In genomic region chr15:48354694-48355303, GRCh38 we compare ENCODE assay signal across 21 cellular contexts. TPM values are rescaled to one million over a fixed set of nuclear protein-coding genes. Genes with fewer than 3 reads are reported as not detected.
DNase-seq lines count a peak whose midpoint lies in the region; ATAC-seq and TF ChIP-seq lines count a peak whose summit lies in the region.
"Had no signal": no experiment of that assay in that cellular context is flagged by ENCODE, and none has a peak within 500 bp of the region (broad histone marks: within the 10 kb centered on the region; RNA-seq: fewer than 3 reads in every experiment).

No MANE protein-coding gene starts in this region.

- H3K4me1 ChIP-seq in heart left ventricle (peaks cover 0 to 20% (median 3%) of the 10 kb centered on the region in 12 donors), mammary epithelial cell (ENCODE audit: insufficient read depth, low read length) (peaks cover 7% of the 10 kb centered on the region)
- H3K4me1 ChIP-seq: psoas muscle had no signal

- no TSS peak for BruUV-seq in mammary epithelial cell (replicated peaks; lab: Mats Ljungman, UMichigan)

- H3K4me3 ChIP-seq in heart left ventricle (no peak overlapping the region), mammary epithelial cell (replicated peaks in 1 of 3; ENCODE audit: insufficient read depth in 1 of 3, low read depth in 2 of 3, low read length in 3 of 3) (no peak overlapping the region)
- H3K4me3 ChIP-seq: heart right ventricle, psoas muscle, smooth muscle cell had no signal

- H3K36me3 ChIP-seq in heart left ventricle (no peaks in the 10 kb centered on the region), mammary epithelial cell (ENCODE audit: insufficient read depth, low read length) (no peaks in the 10 kb centered on the region)
- H3K36me3 ChIP-seq: heart right ventricle had no signal

- peak overlapping the region; percentile 18 for H3K4me2 ChIP-seq in mammary epithelial cell (ENCODE audit: insufficient read depth, low read depth, low read length)
- H3K4me2 ChIP-seq: smooth muscle cell had no signal

- H3K9me3 ChIP-seq in heart left ventricle (no peaks in the 10 kb centered on the region), mammary epithelial cell (replicated peaks; ENCODE audit: insufficient read depth, low read length) (no peaks in the 10 kb centered on the region)
- H3K9me3 ChIP-seq: heart right ventricle, psoas muscle had no signal

- peaks cover 23% of the 10 kb centered on the region for H3K4me1 Mint-ChIP-seq in mesothelial cell of epicardium

- no peak for DNase-seq in heart left ventricle
- no peak for DNase-seq in Right ventricle myocardium inferior (ENCODE audit: missing footprints)
- DNase-seq in mammary epithelial cell: no peak
- no peak for DNase-seq in mesothelial cell of epicardium (ENCODE audit: low spot score in 2 of 2, unreplicated experiment in 2 of 2)
- no peak for DNase-seq in Right ventricle myocardium superior
- no peak for DNase-seq in cortex of kidney (lab: John Stamatoyannopoulos, UW)
- no peak for DNase-seq in DMS53 (lab: John Stamatoyannopoulos, UW)
- DNase-seq: activated CD4-positive, alpha-beta memory T cell treated with anti-CD3 and anti-CD28 coated beads for 36 hours; activated naive CD4-positive, alpha-beta T cell treated with Interleukin-2 at 50 U/mL for 16 hours; CD8-positive, alpha-beta T cell; DND-41; effector memory CD8-positive, alpha-beta T cell; heart right ventricle; NCI-H1436; NCI-H526 treated with DMSO at 0.1 percent for 48 hours; psoas muscle; stimulated activated CD4-positive, alpha-beta T cell treated with anti-CD3 and anti-CD28 coated beads, Interleukin-4, amount 100 ng/mL, for 24 hours; T-helper 17 cell had no signal

- CTCF ChIA-PET in mammary epithelial cell (lab: Charles Lee; ENCODE audit: low non-redundant PET): no interaction called here

- no peaks in the 10 kb centered on the region for H4K20me1 ChIP-seq in mammary epithelial cell (ENCODE audit: insufficient read depth, low read length)

- no peak overlapping the region for H3K27ac ChIP-seq in heart left ventricle
- no peak overlapping the region for H3K27ac ChIP-seq in mammary epithelial cell (ENCODE audit: insufficient read depth, low read depth, low read length)
- H3K27ac ChIP-seq: psoas muscle had no signal

- H3K27ac Mint-ChIP-seq in mesothelial cell of epicardium: peak overlapping the region; percentile 10
- H3K27ac Mint-ChIP-seq: activated CD4-positive, alpha-beta memory T cell treated with anti-CD3 and anti-CD28 coated beads for 36 hours; CD8-positive, alpha-beta T cell; effector memory CD8-positive, alpha-beta T cell; natural killer cell treated with Interleukin-12 subunit alpha and Interleukin-12 subunit beta and Interleukin-15 and Interleukin-18, amount 100 ng/mL, for 72 hours; T-helper 17 cell had no signal

- intact Hi-C loops in heart left ventricle (cut with DNase I): loop anchor here (5.0 to 10.0 kb wide), 9 partner anchors 288 to 1790 kb away; partner anchors contain the start of gene FBN1 (in 3 of the 10)
- intact Hi-C loops in Right ventricle myocardium inferior (cut with DNase I): loop anchor here (5.0 to 10.0 kb wide), 2 partner anchors 503 to 1160 kb away; no protein-coding TSS in a partner anchor
- intact Hi-C loops in mammary epithelial cell (cut with micrococcal nuclease): loop anchor here (5.0 to 10.0 kb wide), 4 partner anchors 367 to 1790 kb away; partner anchors contain the start of gene FGF7
- intact Hi-C loops in Right ventricle myocardium superior (cut with DNase I): no loop called here

- H3K9ac ChIP-seq in mammary epithelial cell (ENCODE audit: insufficient read depth, low read length): no peak overlapping the region

- ATAC-seq in heart left ventricle (peak; percentile 15 to 62 (median 33)), Right ventricle myocardium inferior (no peak), HG03439 (IDR thresholded peaks at IDR 0.05; ENCODE audit: unreplicated experiment) (no peak), Right ventricle myocardium superior (ENCODE audit: poor library complexity) (no peak)
- ATAC-seq: CD8-positive, alpha-beta T cell; effector memory CD8-positive, alpha-beta T cell; psoas muscle; T-helper 17 cell had no signal

- no peak for TF ChIP-seq CTCF in heart left ventricle (IDR thresholded peaks at IDR 0.05)
- no peak for TF ChIP-seq CTCF in mammary epithelial cell (conservative IDR thresholded peaks at IDR 0.05 in 1 of 2, IDR thresholded peaks at IDR 0.05 in 1 of 2; ENCODE audit: extremely low read depth in 1 of 2, insufficient read depth in 1 of 2, low read depth in 1 of 2, low read length in 2 of 2)
- no peak for TF ChIP-seq CTCF in mesothelial cell of epicardium (IDR thresholded peaks at IDR 0.05; ENCODE audit: unreplicated experiment)

- no peaks in the 10 kb centered on the region for H3K27me3 Mint-ChIP-seq in mesothelial cell of epicardium (ENCODE audit: low read depth)

- TF ChIP-seq POLR2A in heart left ventricle (IDR thresholded peaks at IDR 0.05): no peak

- in situ Hi-C loops in mammary epithelial cell (cut with MboI; ENCODE audit: low sequenced_read_pairs in 2 of 2): loop anchor here (25.0 kb wide), 3 partner anchors 283 to 608 kb away; partner anchors contain the start of genes CEP152 (in 2 of the 2), FBN1 (in 1 of the 2) and SHC4 (in 1 of the 2)

- H3K9me3 Mint-ChIP-seq in mesothelial cell of epicardium: no peaks in the 10 kb centered on the region
- H3K9me3 Mint-ChIP-seq: activated CD4-positive, alpha-beta memory T cell treated with anti-CD3 and anti-CD28 coated beads for 36 hours; CD8-positive, alpha-beta T cell; effector memory CD8-positive, alpha-beta T cell; natural killer cell treated with Interleukin-12 subunit alpha and Interleukin-12 subunit beta and Interleukin-15 and Interleukin-18, amount 100 ng/mL, for 72 hours had no signal

- no peaks in the 10 kb centered on the region for H3K79me2 ChIP-seq in mammary epithelial cell (ENCODE audit: insufficient read depth, low read length)

- H3K36me3 Mint-ChIP-seq in mesothelial cell of epicardium: no peaks in the 10 kb centered on the region
- H3K36me3 Mint-ChIP-seq: activated CD4-positive, alpha-beta memory T cell treated with anti-CD3 and anti-CD28 coated beads for 36 hours; CD8-positive, alpha-beta T cell; natural killer cell treated with Interleukin-12 subunit alpha and Interleukin-12 subunit beta and Interleukin-15 and Interleukin-18, amount 100 ng/mL, for 72 hours had no signal

- dilution Hi-C loops in mammary epithelial cell (cut with HindIII; ENCODE audit: low sequenced_read_pairs): no loop called here

- H3K4me3 Mint-ChIP-seq in mesothelial cell of epicardium: no peak overlapping the region
- H3K4me3 Mint-ChIP-seq: activated CD4-positive, alpha-beta memory T cell treated with anti-CD3 and anti-CD28 coated beads for 36 hours; CD8-positive, alpha-beta T cell; effector memory CD8-positive, alpha-beta T cell; natural killer cell treated with Interleukin-12 subunit alpha and Interleukin-12 subunit beta and Interleukin-15 and Interleukin-18, amount 100 ng/mL, for 72 hours; T-helper 17 cell had no signal

- peak overlapping the region; percentile 73 for H2AFZ ChIP-seq in mammary epithelial cell (ENCODE audit: low read depth, low read length)

- WGBS in heart left ventricle, 4 donors: 56 to 75% (median 65%) methylated on average over 9 of the region's 9 CpGs
- WGBS in mammary epithelial cell (ENCODE audit: low coverage, missing lambda C conversion rate): 25% methylated on average over 9 of the region's 9 CpGs

- H3K27me3 ChIP-seq in heart left ventricle: no peaks in the 10 kb centered on the region
- no peaks in the 10 kb centered on the region for H3K27me3 ChIP-seq in mammary epithelial cell (ENCODE audit: insufficient read depth, low read length)
- H3K27me3 ChIP-seq: heart right ventricle had no signal

RNA-seq across cellular contexts. Expression of gene DUT, which starts 23.6 kb away (rescaled TPM):
- total RNA-seq in heart left ventricle (10 to 100 TPM; 50.9 to 79.9 (median 62.6) TPM), Right ventricle myocardium inferior (86.5 TPM), mammary epithelial cell (100 to 1,000 TPM in 1 of 2 donors, 10 to 100 TPM in 1; 46.2 to 128 TPM), mesothelial cell of epicardium (78.7 to 81.2 TPM (median 79.7 TPM) in 3 replicates), Right ventricle myocardium superior (79.0 TPM)
- polyA plus RNA-seq in heart left ventricle (10 to 100 TPM; 44.0 to 45.4 TPM), mammary epithelial cell (60.7 TPM)
- 10.1 TPM for polyA minus RNA-seq in mammary epithelial cell

Comparison
In these comparisons a context has a peak if more than half of its experiments do, and no peak if none do; other contexts are left out.
1. ATAC-seq: peak in heart left ventricle (4 of 4); none in Right ventricle myocardium inferior (single experiment), HG03439 (single experiment) and Right ventricle myocardium superior (single experiment).